In the genomic region with DNA sequence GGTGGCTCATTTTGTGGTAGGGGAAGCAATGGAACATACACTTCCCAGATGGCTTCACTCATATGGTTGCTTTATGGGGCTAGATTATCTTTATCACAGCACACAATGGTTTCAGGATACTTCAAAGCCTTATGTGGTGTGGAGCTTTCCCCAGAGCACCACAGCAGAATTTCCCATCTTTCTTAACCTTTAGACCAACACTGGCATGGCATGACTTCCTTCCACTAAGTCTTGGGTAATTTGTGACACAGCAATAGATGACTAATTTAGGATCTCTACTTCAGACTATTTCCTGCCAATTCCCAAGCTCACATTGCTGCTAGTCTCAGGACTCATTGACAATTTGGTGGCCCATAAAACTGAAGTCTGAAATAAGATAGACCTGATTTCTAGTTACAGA, we compare ENCODE assay signal across 18 cellular contexts. TPM values are rescaled to one million over a fixed set of nuclear protein-coding genes. Genes with fewer than 3 reads are reported as not detected.
DNase-seq lines count a peak whose midpoint lies in the region; ATAC-seq, FAIRE-seq and TF ChIP-seq lines count a peak whose summit lies in the region.
"Had no signal": no experiment of that assay in that cellular context is flagged by ENCODE, and none has a peak within 500 bp of the region (broad histone marks: within the 10 kb centered on the region; RNA-seq: fewer than 3 reads in every experiment).

No MANE protein-coding gene starts in this region.

- no peaks in the 10 kb centered on the region for H3K36me3 Mint-ChIP-seq in astrocyte (ENCODE audit: low read depth, unreplicated experiment)
- no peaks in the 10 kb centered on the region for H3K36me3 Mint-ChIP-seq in activated CD4-positive, alpha-beta T cell treated with anti-CD3 and anti-CD28 coated beads for 36 hours (ENCODE audit: low read depth)
- H3K36me3 Mint-ChIP-seq: activated naive CD4-positive, alpha-beta T cell treated with anti-CD3 and anti-CD28 coated beads, Interleukin-2, amount 50 U/mL, for 72 hours; CD8-positive, alpha-beta memory T cell; naive thymus-derived CD4-positive, alpha-beta T cell; T-cell had no signal

- no peak overlapping the region for H3K4me3 Mint-ChIP-seq in astrocyte (ENCODE audit: unreplicated experiment)
- no peak overlapping the region for H3K4me3 Mint-ChIP-seq in activated CD4-positive, alpha-beta T cell treated with anti-CD3 and anti-CD28 coated beads for 36 hours
- H3K4me3 Mint-ChIP-seq: CD8-positive, alpha-beta memory T cell; naive thymus-derived CD4-positive, alpha-beta T cell; T-cell had no signal

- TF ChIP-seq CTCF in astrocyte (IDR thresholded peaks at IDR 0.05; ENCODE audit: insufficient read depth, low read depth, low read length) (no peak), foreskin fibroblast (IDR thresholded peaks at IDR 0.05; ENCODE audit: low read depth, low read length) (no peak)

- POLR2A ChIA-PET in activated CD4-positive, alpha-beta T cell treated with anti-CD3 and anti-CD28 coated beads for 36 hours (lab: Charles Lee), result no interaction called here

- peaks cover 11% of the 10 kb centered on the region for H3K4me1 Mint-ChIP-seq in astrocyte (ENCODE audit: low read depth, unreplicated experiment)
- H3K4me1 Mint-ChIP-seq in activated CD4-positive, alpha-beta T cell treated with anti-CD3 and anti-CD28 coated beads for 36 hours, result no peaks in the 10 kb centered on the region
- H3K4me1 Mint-ChIP-seq: CD8-positive, alpha-beta memory T cell; naive thymus-derived CD4-positive, alpha-beta T cell; T-cell had no signal

- H3K4me1 ChIP-seq in astrocyte (ENCODE audit: insufficient read depth, low read length), result peaks cover 6% of the 10 kb centered on the region

- H3K4me2 ChIP-seq in astrocyte (ENCODE audit: low read length), result no peak overlapping the region

- H3K27ac Mint-ChIP-seq in astrocyte (ENCODE audit: unreplicated experiment), result no peak overlapping the region
- no peak overlapping the region for H3K27ac Mint-ChIP-seq in activated CD4-positive, alpha-beta T cell treated with anti-CD3 and anti-CD28 coated beads for 36 hours
- H3K27ac Mint-ChIP-seq: activated naive CD4-positive, alpha-beta T cell treated with anti-CD3 and anti-CD28 coated beads, Interleukin-2, amount 50 U/mL, for 72 hours; CD8-positive, alpha-beta memory T cell; naive thymus-derived CD4-positive, alpha-beta T cell; progenitor cell of endocrine pancreas; T-cell had no signal

- no peaks in the 10 kb centered on the region for H3K79me2 ChIP-seq in astrocyte (ENCODE audit: insufficient read depth, low read length)

- H3K4me3 ChIP-seq in astrocyte (ENCODE audit: insufficient read depth, low read depth, low read length), result no peak overlapping the region
- no peak overlapping the region for H3K4me3 ChIP-seq in foreskin fibroblast (ENCODE audit: low read depth in 1 of 2, low read length in 2 of 2)
- H3K4me3 ChIP-seq: GM12878 had no signal

- ATAC-seq in GM21786 (IDR thresholded peaks at IDR 0.05; ENCODE audit: unreplicated experiment), result no peak
- no peak for ATAC-seq in activated CD4-positive, alpha-beta T cell treated with anti-CD3 and anti-CD28 coated beads for 36 hours
- no peak for ATAC-seq in GM18870 (IDR thresholded peaks at IDR 0.05; ENCODE audit: unreplicated experiment)
- ATAC-seq: activated naive CD4-positive, alpha-beta T cell treated with anti-CD3 and anti-CD28 coated beads, Interleukin-2, amount 50 U/mL, for 72 hours; GM12878; naive thymus-derived CD4-positive, alpha-beta T cell; T-cell had no signal

- H3K27ac ChIP-seq in astrocyte (ENCODE audit: low read depth, low read length), result no peak overlapping the region
- H3K27ac ChIP-seq: RWPE1 had no signal

- H3K9me3 ChIP-seq in astrocyte (ENCODE audit: insufficient read depth, low read depth, low read length), result no peaks in the 10 kb centered on the region

- intact Hi-C loops in activated CD4-positive, alpha-beta T cell treated with anti-CD3 and anti-CD28 coated beads for 36 hours (cut with DNase I, micrococcal nuclease), result no loop called here

- H2AFZ ChIP-seq in astrocyte (ENCODE audit: low read depth, low read length), result peak overlapping the region; percentile 1

- no peaks in the 10 kb centered on the region for H3K27me3 ChIP-seq in astrocyte (ENCODE audit: insufficient read depth, low read length)

- no peak overlapping the region for H3K9ac ChIP-seq in astrocyte (ENCODE audit: low read length)

- no peaks in the 10 kb centered on the region for H3K36me3 ChIP-seq in astrocyte (ENCODE audit: insufficient read depth, low read length)

- peaks cover 3% of the 10 kb centered on the region for H3K9me3 Mint-ChIP-seq in astrocyte (ENCODE audit: unreplicated experiment)
- H3K9me3 Mint-ChIP-seq in activated CD4-positive, alpha-beta T cell treated with anti-CD3 and anti-CD28 coated beads for 36 hours (ENCODE audit: low read depth), result no peaks in the 10 kb centered on the region
- H3K9me3 Mint-ChIP-seq: activated naive CD4-positive, alpha-beta T cell treated with anti-CD3 and anti-CD28 coated beads, Interleukin-2, amount 50 U/mL, for 72 hours; CD8-positive, alpha-beta memory T cell; T-cell had no signal

- DNase-seq in A172 (ENCODE audit: low spot score) (peak; percentile 13), HT1080 (ENCODE audit: low read depth) (peak; percentile 70), astrocyte (ENCODE audit: low read depth) (no peak), foreskin fibroblast (peak; percentile 81 to 82), hypothalamus (lab: John Stamatoyannopoulos, UW) (no peak)
- no peak for DNase-seq in activated CD4-positive, alpha-beta T cell treated with anti-CD3 and anti-CD28 coated beads for 36 hours
- DNase-seq: activated CD4-positive, CD25-positive, alpha-beta regulatory T cell treated with anti-CD3 and anti-CD28 coated beads, Interleukin-2, amount 50 U/mL, for 72 hours; CD8-positive, alpha-beta memory T cell; naive thymus-derived CD4-positive, alpha-beta T cell; NCI-H2081; NCI-H526 treated with DMSO at 0.1 percent for 48 hours; T-cell had no signal

- CTCF ChIA-PET in activated CD4-positive, alpha-beta T cell treated with anti-CD3 and anti-CD28 coated beads for 36 hours (lab: Charles Lee), result no interaction called here

- H3K27me3 Mint-ChIP-seq in astrocyte (ENCODE audit: low read depth, unreplicated experiment), result no peaks in the 10 kb centered on the region
- no peaks in the 10 kb centered on the region for H3K27me3 Mint-ChIP-seq in activated CD4-positive, alpha-beta T cell treated with anti-CD3 and anti-CD28 coated beads for 36 hours
- H3K27me3 Mint-ChIP-seq: CD8-positive, alpha-beta memory T cell; progenitor cell of endocrine pancreas had no signal

- no peak for FAIRE-seq in astrocyte (lab: Jason Lieb, UNC)
- FAIRE-seq: GM12878 had no signal

- no peaks in the 10 kb centered on the region for H4K20me1 ChIP-seq in astrocyte (ENCODE audit: insufficient read depth, low read length)

RNA-seq across cellular contexts. Expression of a gene that starts 36.9 kb away (rescaled TPM):
- 0.69 and 0.84 TPM in 2 replicates for total RNA-seq in A172 (2014; rRNA removed; shearing (Covaris generic))
- total RNA-seq in HT1080 (2014; rRNA removed; shearing (Covaris generic)), result not detected in 2 replicates
- not detected in 2 replicates for polyA plus RNA-seq in HT1080 (2015; cell fraction: cytosol; rRNA removed)
- polyA plus RNA-seq in HT1080 (2015; cell fraction: nucleus; rRNA removed), result not detected in 2 replicates
- total RNA-seq in astrocyte, result 0.57 and 0.87 TPM in 2 replicates
- total RNA-seq in activated CD4-positive, alpha-beta T cell treated with anti-CD3 and anti-CD28 coated beads for 36 hours, result not detected
- total RNA-seq: activated naive CD4-positive, alpha-beta T cell treated with anti-CD3 and anti-CD28 coated beads, Interleukin-2, amount 50 U/mL, for 72 hours; CD8-positive, alpha-beta memory T cell; progenitor cell of endocrine pancreas had no signal
- polyA plus RNA-seq: CD8-positive, alpha-beta memory T cell; naive thymus-derived CD4-positive, alpha-beta T cell had no signal

Comparison
In these comparisons a context has a peak if more than half of its experiments do, and no peak if none do; other contexts are left out.
1. DNase-seq: peak in A172 (single experiment), HT1080 (single experiment) and foreskin fibroblast (2 of 2); none in astrocyte (single experiment), activated CD4-positive, alpha-beta T cell treated with anti-CD3 and anti-CD28 coated beads for 36 hours (single experiment) and hypothalamus (0 of 51).